1 cellular context compared by ENCODE assay signal in the genomic region with DNA sequence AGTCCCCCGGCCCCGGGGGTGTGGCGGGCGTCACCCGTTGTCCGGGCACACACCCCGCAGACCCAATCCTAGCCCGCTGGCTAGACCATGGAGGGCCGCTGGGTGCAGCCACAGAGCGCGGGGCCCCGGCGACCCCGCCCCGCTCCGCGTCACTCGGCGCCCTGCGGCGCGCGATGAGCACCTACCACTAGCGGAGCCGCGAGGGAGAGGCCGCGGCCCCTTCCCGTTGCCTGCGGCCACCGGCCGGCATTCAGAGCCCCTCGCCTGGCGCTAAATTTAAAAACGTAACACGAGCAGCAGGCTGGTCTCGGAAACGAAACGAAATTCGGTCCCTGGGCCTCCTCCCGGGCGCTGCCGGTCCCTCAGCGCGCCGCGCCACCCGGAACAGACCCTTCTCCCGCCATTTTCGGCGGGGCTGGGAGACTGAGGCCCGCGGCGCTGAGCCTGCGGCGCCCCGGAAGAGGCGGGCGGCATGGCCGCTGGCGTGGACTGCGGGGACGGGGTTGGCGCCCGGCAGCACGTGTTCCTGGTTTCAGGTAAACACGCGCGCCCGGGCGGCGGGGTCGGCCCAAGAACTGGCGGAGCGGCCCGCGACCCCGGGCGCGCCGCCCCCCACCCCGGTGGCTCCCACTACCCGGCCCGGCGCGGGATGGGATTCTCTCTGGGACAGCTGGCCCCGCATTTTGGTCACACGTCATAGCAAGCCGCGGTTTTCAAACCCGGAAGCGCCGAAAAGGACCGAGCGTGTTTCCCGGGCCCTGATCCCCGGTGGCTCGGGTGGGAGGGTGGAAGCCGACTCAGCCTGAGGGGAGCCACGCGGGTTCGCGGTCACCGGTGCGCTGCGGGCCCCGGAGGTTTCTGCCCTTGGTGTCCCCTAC.
TF ChIP-seq lines count a peak whose summit lies in the region.

A gene with protein sequence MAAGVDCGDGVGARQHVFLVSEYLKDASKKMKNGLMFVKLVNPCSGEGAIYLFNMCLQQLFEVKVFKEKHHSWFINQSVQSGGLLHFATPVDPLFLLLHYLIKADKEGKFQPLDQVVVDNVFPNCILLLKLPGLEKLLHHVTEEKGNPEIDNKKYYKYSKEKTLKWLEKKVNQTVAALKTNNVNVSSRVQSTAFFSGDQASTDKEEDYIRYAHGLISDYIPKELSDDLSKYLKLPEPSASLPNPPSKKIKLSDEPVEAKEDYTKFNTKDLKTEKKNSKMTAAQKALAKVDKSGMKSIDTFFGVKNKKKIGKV (plus strand): TSS at position 187 of the 878 bp plus-strand sequence. CDS start 286 bp downstream, at position 473.

TF ChIP-seq in WTC11, 78 proteins besides CTCF, POLR2A, EP300 and RAD21 (continued from another document and continues in another):
- TF ChIP-seq, protein P1, sequence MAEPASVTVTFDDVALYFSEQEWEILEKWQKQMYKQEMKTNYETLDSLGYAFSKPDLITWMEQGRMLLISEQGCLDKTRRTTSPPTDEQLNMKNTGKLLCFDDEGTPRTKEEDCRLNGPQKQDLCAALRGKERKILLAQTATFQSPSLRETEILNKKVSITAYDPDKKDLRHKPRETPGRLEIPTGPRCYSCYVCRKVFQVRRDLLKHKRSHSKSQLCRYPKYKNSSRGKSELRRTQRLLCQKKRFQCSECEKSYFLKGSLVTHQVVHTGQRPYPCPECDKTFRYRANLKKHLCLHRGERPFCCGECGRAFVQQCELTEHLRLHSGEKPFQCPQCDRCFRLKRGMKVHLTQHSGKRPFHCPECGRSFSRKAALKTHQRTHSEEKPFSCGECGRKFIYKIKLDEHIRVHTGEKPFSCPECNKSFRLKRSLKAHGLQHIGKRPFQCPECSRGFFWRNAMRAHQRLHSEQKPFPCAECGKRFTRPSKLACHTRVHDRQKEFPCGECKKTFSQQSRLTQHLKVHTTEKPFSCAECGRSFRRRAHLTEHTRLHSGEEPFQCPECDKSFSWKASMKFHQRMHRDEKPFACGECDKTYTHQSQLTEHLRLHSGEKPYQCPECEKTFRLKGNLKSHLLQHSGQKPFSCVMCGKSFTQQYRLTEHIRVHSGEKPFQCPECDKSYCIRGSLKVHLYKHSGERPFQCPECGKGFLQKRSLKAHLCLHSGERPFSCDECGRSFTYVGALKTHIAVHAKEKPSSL (CRISPR knock-in tag; conservative IDR thresholded peaks at IDR 0.05) = no peak
- TF ChIP-seq, protein P2, sequence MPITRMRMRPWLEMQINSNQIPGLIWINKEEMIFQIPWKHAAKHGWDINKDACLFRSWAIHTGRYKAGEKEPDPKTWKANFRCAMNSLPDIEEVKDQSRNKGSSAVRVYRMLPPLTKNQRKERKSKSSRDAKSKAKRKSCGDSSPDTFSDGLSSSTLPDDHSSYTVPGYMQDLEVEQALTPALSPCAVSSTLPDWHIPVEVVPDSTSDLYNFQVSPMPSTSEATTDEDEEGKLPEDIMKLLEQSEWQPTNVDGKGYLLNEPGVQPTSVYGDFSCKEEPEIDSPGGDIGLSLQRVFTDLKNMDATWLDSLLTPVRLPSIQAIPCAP (CRISPR knock-in tag; IDR thresholded peaks at IDR 0.05) = no peak
- TF ChIP-seq SMAD4 (CRISPR knock-in tag; IDR thresholded peaks at IDR 0.05) = no peak; the same call in 1 of the 2 replicates
- peak; percentile 18; the same call in 1 of the 2 replicates for TF ChIP-seq ZNF219 (CRISPR knock-in tag; IDR thresholded peaks at IDR 0.05; ENCODE audit: borderline replicate concordance)
- TF ChIP-seq RORB (CRISPR knock-in tag; IDR thresholded peaks at IDR 0.05) = no peak
- no peak for TF ChIP-seq GTF2I (CRISPR knock-in tag; conservative IDR thresholded peaks at IDR 0.05)
- no peak for TF ChIP-seq NFATC4 (CRISPR knock-in tag; IDR thresholded peaks at IDR 0.05)
- no peak for TF ChIP-seq ZNF121 (CRISPR knock-in tag; IDR thresholded peaks at IDR 0.05)
- TF ChIP-seq HMGXB4 (CRISPR knock-in tag; IDR thresholded peaks at IDR 0.05) = peak; percentile 78; the same call in 1 of the 2 replicates
- TF ChIP-seq, protein P3, sequence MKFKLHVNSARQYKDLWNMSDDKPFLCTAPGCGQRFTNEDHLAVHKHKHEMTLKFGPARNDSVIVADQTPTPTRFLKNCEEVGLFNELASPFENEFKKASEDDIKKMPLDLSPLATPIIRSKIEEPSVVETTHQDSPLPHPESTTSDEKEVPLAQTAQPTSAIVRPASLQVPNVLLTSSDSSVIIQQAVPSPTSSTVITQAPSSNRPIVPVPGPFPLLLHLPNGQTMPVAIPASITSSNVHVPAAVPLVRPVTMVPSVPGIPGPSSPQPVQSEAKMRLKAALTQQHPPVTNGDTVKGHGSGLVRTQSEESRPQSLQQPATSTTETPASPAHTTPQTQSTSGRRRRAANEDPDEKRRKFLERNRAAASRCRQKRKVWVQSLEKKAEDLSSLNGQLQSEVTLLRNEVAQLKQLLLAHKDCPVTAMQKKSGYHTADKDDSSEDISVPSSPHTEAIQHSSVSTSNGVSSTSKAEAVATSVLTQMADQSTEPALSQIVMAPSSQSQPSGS (CRISPR knock-in tag; IDR thresholded peaks at IDR 0.05; ENCODE audit: borderline replicate concordance, low read depth) = no peak
- no peak for TF ChIP-seq CBFB (CRISPR knock-in tag; IDR thresholded peaks at IDR 0.05; ENCODE audit: low read depth)
- no peak for TF ChIP-seq TCF7 (CRISPR knock-in tag; IDR thresholded peaks at IDR 0.05; ENCODE audit: low read depth)
- TF ChIP-seq, protein P4, sequence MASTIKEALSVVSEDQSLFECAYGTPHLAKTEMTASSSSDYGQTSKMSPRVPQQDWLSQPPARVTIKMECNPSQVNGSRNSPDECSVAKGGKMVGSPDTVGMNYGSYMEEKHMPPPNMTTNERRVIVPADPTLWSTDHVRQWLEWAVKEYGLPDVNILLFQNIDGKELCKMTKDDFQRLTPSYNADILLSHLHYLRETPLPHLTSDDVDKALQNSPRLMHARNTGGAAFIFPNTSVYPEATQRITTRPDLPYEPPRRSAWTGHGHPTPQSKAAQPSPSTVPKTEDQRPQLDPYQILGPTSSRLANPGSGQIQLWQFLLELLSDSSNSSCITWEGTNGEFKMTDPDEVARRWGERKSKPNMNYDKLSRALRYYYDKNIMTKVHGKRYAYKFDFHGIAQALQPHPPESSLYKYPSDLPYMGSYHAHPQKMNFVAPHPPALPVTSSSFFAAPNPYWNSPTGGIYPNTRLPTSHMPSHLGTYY (CRISPR knock-in tag; IDR thresholded peaks at IDR 0.05) = no peak
- TF ChIP-seq ZMAT4 (CRISPR knock-in tag; IDR thresholded peaks at IDR 0.05) = no peak
- no peak for TF ChIP-seq PRRX2 (CRISPR knock-in tag; IDR thresholded peaks at IDR 0.05)
- TF ChIP-seq FOXK1 (CRISPR knock-in tag; IDR thresholded peaks at IDR 0.05) = peak; percentile 64; the same call in 1 of the 2 replicates
- no peak for TF ChIP-seq MXD4 (CRISPR knock-in tag; IDR thresholded peaks at IDR 0.05; ENCODE audit: borderline replicate concordance)
- no peak for TF ChIP-seq SOX15 (CRISPR knock-in tag; IDR thresholded peaks at IDR 0.05)
- no peak for TF ChIP-seq ZSCAN18 (CRISPR knock-in tag; IDR thresholded peaks at IDR 0.05)
- no peak for TF ChIP-seq EMX1 (CRISPR knock-in tag; IDR thresholded peaks at IDR 0.05)
- TF ChIP-seq ELF4 (CRISPR knock-in tag; IDR thresholded peaks at IDR 0.05; ENCODE audit: low read depth) = no peak
- TF ChIP-seq, protein P5, sequence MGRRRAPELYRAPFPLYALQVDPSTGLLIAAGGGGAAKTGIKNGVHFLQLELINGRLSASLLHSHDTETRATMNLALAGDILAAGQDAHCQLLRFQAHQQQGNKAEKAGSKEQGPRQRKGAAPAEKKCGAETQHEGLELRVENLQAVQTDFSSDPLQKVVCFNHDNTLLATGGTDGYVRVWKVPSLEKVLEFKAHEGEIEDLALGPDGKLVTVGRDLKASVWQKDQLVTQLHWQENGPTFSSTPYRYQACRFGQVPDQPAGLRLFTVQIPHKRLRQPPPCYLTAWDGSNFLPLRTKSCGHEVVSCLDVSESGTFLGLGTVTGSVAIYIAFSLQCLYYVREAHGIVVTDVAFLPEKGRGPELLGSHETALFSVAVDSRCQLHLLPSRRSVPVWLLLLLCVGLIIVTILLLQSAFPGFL (CRISPR knock-in tag; IDR thresholded peaks at IDR 0.05; ENCODE audit: borderline replicate concordance) = no peak
- no peak for TF ChIP-seq ZNF232 (CRISPR knock-in tag; IDR thresholded peaks at IDR 0.05)
- TF ChIP-seq NFYB (CRISPR knock-in tag; conservative IDR thresholded peaks at IDR 0.05; ENCODE audit: low read depth) = no peak; the same call in 1 of the 2 replicates
- no peak for TF ChIP-seq JAZF1 (CRISPR knock-in tag; IDR thresholded peaks at IDR 0.05)
- TF ChIP-seq USF2 (CRISPR knock-in tag; IDR thresholded peaks at IDR 0.05) = peak; percentile 59
- TF ChIP-seq OVOL2 (CRISPR knock-in tag; IDR thresholded peaks at IDR 0.05; ENCODE audit: borderline replicate concordance) = no peak
- TF ChIP-seq PRDM15 (CRISPR knock-in tag; IDR thresholded peaks at IDR 0.05) = peak; percentile 65; the same call in 1 of the 2 replicates
- no peak for TF ChIP-seq ATF3 (CRISPR knock-in tag; conservative IDR thresholded peaks at IDR 0.05)
- TF ChIP-seq ATF6 (CRISPR knock-in tag; IDR thresholded peaks at IDR 0.05) = no peak
- 0 out of 2 replicates have a peak, but pooled peaks have one; percentile 19 for TF ChIP-seq CREM (CRISPR knock-in tag; IDR thresholded peaks at IDR 0.05)
